In genomic region chr5:9062873-9063272, GRCh38 we compare ENCODE assay signal across 19 cellular contexts.
DNase-seq lines count a peak whose midpoint lies in the region; ATAC-seq, FAIRE-seq and TF ChIP-seq lines count a peak whose summit lies in the region.
"Had no signal": no experiment of that assay in that cellular context is flagged by ENCODE, and none has a peak within 500 bp of the region (broad histone marks: within the 10 kb centered on the region; RNA-seq: fewer than 3 reads in every experiment).

No MANE protein-coding gene starts in this region.

- peaks cover 4% of the 10 kb centered on the region for H3K36me3 Mint-ChIP-seq in Caco-2 (ENCODE audit: insufficient read depth, unreplicated experiment)
- peaks cover 0 to 3% of the 10 kb centered on the region in 2 donors for H3K36me3 Mint-ChIP-seq in activated T-cell treated with anti-CD3 and anti-CD28 coated beads, Interleukin-2, amount 50 U/mL, for 72 hours (ENCODE audit: insufficient read depth in 2 of 2)
- H3K36me3 Mint-ChIP-seq: CD4-positive, CD25-positive, alpha-beta regulatory T cell had no signal

- no peak overlapping the region for H3K4me3 Mint-ChIP-seq in Caco-2 (ENCODE audit: unreplicated experiment)
- H3K4me3 Mint-ChIP-seq in activated T-cell treated with anti-CD3 and anti-CD28 coated beads, Interleukin-2, amount 50 U/mL, for 72 hours, result no peak overlapping the region
- H3K4me3 Mint-ChIP-seq: CD4-positive, CD25-positive, alpha-beta regulatory T cell had no signal

- BruUV-seq in Caco-2 (replicated peaks; lab: Mats Ljungman, UMichigan), result no TSS peak

- CTCF ChIA-PET in Caco-2 (lab: Charles Lee), result no interaction called here

- intact Hi-C loops in left lung (cut with DNase I), result no loop called here
- intact Hi-C loops in Caco-2 (cut with micrococcal nuclease; ENCODE audit: unreplicated experiment), result no loop called here

- H3K4me1 Mint-ChIP-seq in Caco-2 (ENCODE audit: low read depth, unreplicated experiment), result no peaks in the 10 kb centered on the region
- H3K4me1 Mint-ChIP-seq in activated T-cell treated with anti-CD3 and anti-CD28 coated beads, Interleukin-2, amount 50 U/mL, for 72 hours (ENCODE audit: low read depth), result no peaks in the 10 kb centered on the region
- H3K4me1 Mint-ChIP-seq: CD4-positive, CD25-positive, alpha-beta regulatory T cell had no signal

- TF ChIP-seq POLR2A in GM12892 (IDR thresholded peaks at IDR 0.05; ENCODE audit: low read depth, low read length), result no peak

- TF ChIP-seq CTCF in GM20000 (IDR thresholded peaks at IDR 0.05; ENCODE audit: extremely low read depth, missing control alignments) (no peak), left lung (IDR thresholded peaks at IDR 0.05) (no peak), Caco-2 (IDR thresholded peaks at IDR 0.05; ENCODE audit: insufficient read depth in 1 of 2, low read depth in 1 of 2, low read length in 1 of 2, severe bottlenecking in 1 of 2, unreplicated experiment in 1 of 2) (no peak)

- no peaks in the 10 kb centered on the region for H3K9me3 Mint-ChIP-seq in Caco-2 (ENCODE audit: unreplicated experiment)
- peaks cover 0 to 2% of the 10 kb centered on the region in 2 donors for H3K9me3 Mint-ChIP-seq in activated T-cell treated with anti-CD3 and anti-CD28 coated beads, Interleukin-2, amount 50 U/mL, for 72 hours

- H3K27me3 Mint-ChIP-seq in Caco-2 (ENCODE audit: insufficient read depth, unreplicated experiment), result no peaks in the 10 kb centered on the region
- H3K27me3 Mint-ChIP-seq in activated T-cell treated with anti-CD3 and anti-CD28 coated beads, Interleukin-2, amount 50 U/mL, for 72 hours (ENCODE audit: low read depth), result no peaks in the 10 kb centered on the region
- H3K27me3 Mint-ChIP-seq: CD4-positive, CD25-positive, alpha-beta regulatory T cell had no signal

- FAIRE-seq in GM12892 (lab: Jason Lieb, UNC), result peak; percentile 86
- FAIRE-seq: H1, K562 had no signal

- H3K36me3 ChIP-seq in left lung (no peaks in the 10 kb centered on the region), Caco-2 (ENCODE audit: control insufficient read depth, insufficient read depth, low read length) (no peaks in the 10 kb centered on the region)

- H3K4me3 ChIP-seq in left lung (no peak overlapping the region), Caco-2 (ENCODE audit: low read depth, low read length) (no peak overlapping the region)
- H3K4me3 ChIP-seq: dorsolateral prefrontal cortex, K562 had no signal

- no peaks in the 10 kb centered on the region for H3K9me3 ChIP-seq in left lung
- H3K9me3 ChIP-seq in Caco-2, result no peaks in the 10 kb centered on the region

- ATAC-seq in HG03095 (IDR thresholded peaks at IDR 0.05; ENCODE audit: unreplicated experiment) (peak; percentile 53), left lung (peak; percentile 11)
- no peak for ATAC-seq in activated T-cell treated with anti-CD3 and anti-CD28 coated beads, Interleukin-2, amount 50 U/mL, for 72 hours (replicated peaks in 1 of 2)
- ATAC-seq: K562; right cardiac atrium; stimulated activated naive CD8-positive, alpha-beta T cell treated with anti-CD3 and anti-CD28 coated beads, Interleukin-15, Interleukin-2, amounts not matched to agents 100 U/mL and 50 U/mL, for 24 hours had no signal

- POLR2A ChIA-PET in Caco-2 (lab: Charles Lee), result no interaction called here

- DNase-seq in GM12892 (ENCODE audit: insufficient read length), result no peak
- DNase-seq in GM20000 (ENCODE audit: low spot score), result peak; percentile 33
- no peak for DNase-seq in left lung
- no peak for DNase-seq in AG20443 (ENCODE audit: low spot score)
- DNase-seq in Caco-2, result no peak
- DNase-seq in activated T-cell treated with anti-CD3 and anti-CD28 coated beads, Interleukin-2, amount 50 U/mL, for 72 hours, result no peak
- DNase-seq in ecto neural progenitor cell (ENCODE audit: low spot score), result no peak
- DNase-seq: activated CD4-positive, alpha-beta T cell treated with anti-CD3 and anti-CD28 coated beads for 48 hours; activated gamma-delta T cell; CD4-positive, CD25-positive, alpha-beta regulatory T cell; dorsolateral prefrontal cortex; glutamatergic neuron; NCI-H187; right cardiac atrium; stimulated activated naive CD8-positive, alpha-beta T cell treated with anti-CD3 and anti-CD28 coated beads, Interleukin-15, Interleukin-2, amounts not matched to agents 100 U/mL and 50 U/mL, for 24 hours; trophoblast cell had no signal

- H3K4me1 ChIP-seq in left lung, result no peaks in the 10 kb centered on the region
- no peaks in the 10 kb centered on the region for H3K4me1 ChIP-seq in Caco-2

- no peak overlapping the region for H3K27ac Mint-ChIP-seq in Caco-2 (ENCODE audit: unreplicated experiment)
- no peak overlapping the region for H3K27ac Mint-ChIP-seq in activated T-cell treated with anti-CD3 and anti-CD28 coated beads, Interleukin-2, amount 50 U/mL, for 72 hours
- H3K27ac Mint-ChIP-seq: CD4-positive, CD25-positive, alpha-beta regulatory T cell had no signal

- H3K27ac ChIP-seq in left lung, result peak overlapping the region in 1 of 2 donors; percentile 30
- H3K27ac ChIP-seq: dorsolateral prefrontal cortex had no signal

- H3K27me3 ChIP-seq in left lung (no peaks in the 10 kb centered on the region), Caco-2 (replicated peaks; ENCODE audit: control insufficient read depth, insufficient read depth, low read length) (no peaks in the 10 kb centered on the region)
- H3K27me3 ChIP-seq: dorsolateral prefrontal cortex had no signal

Comparison
In these comparisons a context has a peak if more than half of its experiments do, and no peak if none do; other contexts are left out.
1. ATAC-seq: peak in HG03095 (single experiment) and left lung (single experiment); none in activated T-cell treated with anti-CD3 and anti-CD28 coated beads, Interleukin-2, amount 50 U/mL, for 72 hours (0 of 2).